Comparison of ENCODE assay signal across 10 cellular contexts in genomic region chr6:12119085-12119588, GRCh38.
DNase-seq lines count a peak whose midpoint lies in the region; ATAC-seq and TF ChIP-seq lines count a peak whose summit lies in the region.
"Had no signal": no experiment of that assay in that cellular context is flagged by ENCODE, and none has a peak within 500 bp of the region (broad histone marks: within the 10 kb centered on the region; RNA-seq: fewer than 3 reads in every experiment).

No MANE protein-coding gene starts in this region.

- no peaks in the 10 kb centered on the region for H3K27me3 Mint-ChIP-seq in activated naive CD8-positive, alpha-beta T cell

- TF ChIP-seq CTCF in 22Rv1 (IDR thresholded peaks at IDR 0.05) (no peak), lower lobe of right lung (IDR thresholded peaks at IDR 0.05) (no peak), RWPE1 (conservative IDR thresholded peaks at IDR 0.05; ENCODE audit: low read depth) (no peak)

- H3K27me3 ChIP-seq in lower lobe of right lung (ENCODE audit: low read depth): no peaks in the 10 kb centered on the region

- peak overlapping the region; percentile 75 for H3K27ac Mint-ChIP-seq in activated naive CD8-positive, alpha-beta T cell

- CTCF ChIA-PET in RWPE1 (lab: Yijun Ruan, JAX): interaction anchor here (0.6 kb wide), 1 partner anchor 567 kb away, joined by 3 read pairs; no protein-coding TSS in a partner anchor

- H3K27ac ChIP-seq in 22Rv1: peak overlapping the region; percentile 53
- no peak overlapping the region for H3K27ac ChIP-seq in lower lobe of right lung
- H3K27ac ChIP-seq in RWPE1: no peak overlapping the region

- H3K9me3 ChIP-seq in lower lobe of right lung: peaks cover 5% of the 10 kb centered on the region

- peak overlapping the region; percentile 38 for H3K4me3 Mint-ChIP-seq in activated naive CD8-positive, alpha-beta T cell

- peaks cover 50% of the 10 kb centered on the region for H3K36me3 Mint-ChIP-seq in activated naive CD8-positive, alpha-beta T cell

- peaks cover 9% of the 10 kb centered on the region for H3K9me3 Mint-ChIP-seq in activated naive CD8-positive, alpha-beta T cell (ENCODE audit: low read depth)

- ATAC-seq in HG03175 (IDR thresholded peaks at IDR 0.05; ENCODE audit: unreplicated experiment) (peak; percentile 68), lower lobe of right lung (no peak)

- DNase-seq in GM19240 (ENCODE audit: insufficient read length, low spot score): peak; percentile 7
- peak in 4 of 6 experiments; percentile 32 to 44 (median 36) for DNase-seq in stimulated activated naive CD4-positive, alpha-beta T cell (lab: John Stamatoyannopoulos, UW)
- no peak for DNase-seq in SHP77 (lab: John Stamatoyannopoulos, UW)
- no peak for DNase-seq in lower lobe of right lung
- DNase-seq in RWPE1 (ENCODE audit: low spot score): no peak
- DNase-seq: DND-41 had no signal

- POLR2A ChIA-PET in RWPE1 (lab: Yijun Ruan, JAX; ENCODE audit: low non-redundant PET): no interaction called here

- no peak overlapping the region for H3K4me3 ChIP-seq in lower lobe of right lung
- H3K4me3 ChIP-seq: lung had no signal

- H3K36me3 ChIP-seq in lower lobe of right lung: peaks cover 22% of the 10 kb centered on the region

- intact Hi-C loops in lower lobe of right lung (cut with DNase I): no loop called here

- no peaks in the 10 kb centered on the region for H3K4me1 ChIP-seq in lower lobe of right lung

- H3K4me1 Mint-ChIP-seq in activated naive CD8-positive, alpha-beta T cell (ENCODE audit: low read depth): peaks cover 66% of the 10 kb centered on the region

Comparison
In these comparisons a context has a peak if more than half of its experiments do, and no peak if none do; other contexts are left out.
1. DNase-seq: peak in GM19240 (single experiment) and stimulated activated naive CD4-positive, alpha-beta T cell (4 of 6); none in SHP77 (0 of 2), lower lobe of right lung (single experiment) and RWPE1 (single experiment).